25 cellular contexts compared by ENCODE assay signal in genomic region chr6:102026649-102027048, GRCh38.
"Had no signal": no experiment of that assay in that cellular context is flagged by ENCODE, and none has a peak within 500 bp of the region (broad histone marks: within the 10 kb centered on the region; RNA-seq: fewer than 3 reads in every experiment).

No MANE protein-coding gene starts in this region.

- DNase-seq: activated CD4-positive, alpha-beta memory T cell treated with anti-CD3 and anti-CD28 coated beads, Interleukin-2, amount 10 ng/mL, durations not matched to agents 7 days and 5 days; activated CD4-positive, alpha-beta T cell treated with anti-CD3 and anti-CD28 coated beads for 48 hours; activated CD4-positive, CD25-positive, alpha-beta regulatory T cell; activated CD8-positive, alpha-beta memory T cell treated with anti-CD3 and anti-CD28 coated beads, Interleukin-2, amount 10 ng/mL, durations not matched to agents 7 days and 5 days; activated naive CD4-positive, alpha-beta T cell; activated naive CD8-positive, alpha-beta T cell treated with anti-CD3 and anti-CD28 coated beads for 36 hours; amniotic stem cell; foreskin keratinocyte; head of caudate nucleus; kidney; midbrain; nephron progenitor cell; occipital lobe; right cardiac atrium; stimulated activated CD4-positive, alpha-beta T cell treated with anti-CD3 and anti-CD28 coated beads, Interleukin-4, amount 100 ng/mL, for 1 hour; stimulated activated naive CD8-positive, alpha-beta T cell treated with anti-CD3 and anti-CD28 coated beads, Interleukin-15, amount 100 ng/mL, for 72 hours; transverse colon; uterus had no signal

- H3K27ac ChIP-seq: cardiac muscle cell, foreskin keratinocyte, prostate gland, skin epidermis, suprapubic skin, transverse colon, uterus had no signal

- H3K4me1 ChIP-seq: foreskin keratinocyte, prostate gland, suprapubic skin, transverse colon, uterus had no signal

- H3K36me3 ChIP-seq: cardiac muscle cell, prostate gland, suprapubic skin, transverse colon had no signal

- H3K9me3 ChIP-seq: prostate gland, suprapubic skin, transverse colon, uterus had no signal

- H3K27me3 ChIP-seq: cardiac muscle cell, dorsolateral prefrontal cortex, foreskin keratinocyte, suprapubic skin, transverse colon, uterus had no signal

- H3K4me3 ChIP-seq: cardiac muscle cell, dorsolateral prefrontal cortex, lung, prostate gland, skin epidermis, suprapubic skin, transverse colon, uterus had no signal

- ATAC-seq: activated CD8-positive, alpha-beta memory T cell treated with anti-CD3 and anti-CD28 coated beads, Interleukin-2, amount 10 ng/mL, durations not matched to agents 7 days and 5 days; foreskin keratinocyte; left lobe of liver; right cardiac atrium; stimulated activated naive CD8-positive, alpha-beta T cell treated with anti-CD3 and anti-CD28 coated beads, Interleukin-15, amount 100 ng/mL, for 72 hours had no signal
